Comparison of ENCODE assay signal across 16 cellular contexts in genomic region chr3:56887402-56888025, GRCh38.
DNase-seq lines count a peak whose midpoint lies in the region; ATAC-seq and TF ChIP-seq lines count a peak whose summit lies in the region.
"Had no signal": no experiment of that assay in that cellular context is flagged by ENCODE, and none has a peak within 500 bp of the region (broad histone marks: within the 10 kb centered on the region; RNA-seq: fewer than 3 reads in every experiment).

No MANE protein-coding gene starts in this region.

- peak; percentile 69 for DNase-seq in activated CD4-positive, alpha-beta T cell treated with anti-CD3 and anti-CD28 coated beads, Interleukin-2, amount 10 ng/mL, durations not matched to agents 24 days and 14 days
- no peak for DNase-seq in activated CD4-positive, alpha-beta T cell treated with anti-CD3 and anti-CD28 coated beads, Interleukin-2, amount 50 U/mL, for 4 hours
- DNase-seq in Jurkat, Clone E6-1 (ENCODE audit: low read depth, low spot score): peak; percentile 42
- peak; percentile 71 for DNase-seq in activated effector memory CD4-positive, alpha-beta T cell treated with anti-CD3 and anti-CD28 coated beads, Interleukin-2, amount 50 U/mL, for 16 hours
- DNase-seq in natural killer cell: no peak
- no peak for DNase-seq in COLO668 (lab: John Stamatoyannopoulos, UW; ENCODE audit: unreplicated experiment)
- no peak for DNase-seq in inferior parietal cortex (ENCODE audit: extremely low spot score)
- DNase-seq in DMS153 (lab: John Stamatoyannopoulos, UW): no peak
- DNase-seq: hippocampal formation, MG63, NCI-H2029, NCI-H526 treated with DMSO at 0.1 percent for 48 hours, nephron progenitor cell, stomach had no signal

- TF ChIP-seq CTCF in natural killer cell (IDR thresholded peaks at IDR 0.05): no peak

- no peak overlapping the region for H3K4me3 ChIP-seq in Jurkat, Clone E6-1 (ENCODE audit: low read length)
- H3K4me3 ChIP-seq: coronary artery, MG63, stomach had no signal

- peaks cover 7% of the 10 kb centered on the region for H3K36me3 Mint-ChIP-seq in activated CD4-positive, alpha-beta T cell treated with anti-CD3 and anti-CD28 coated beads, Interleukin-2, amount 10 ng/mL, durations not matched to agents 24 days and 14 days (ENCODE audit: low read depth)
- no peaks in the 10 kb centered on the region for H3K36me3 Mint-ChIP-seq in natural killer cell

- no peaks in the 10 kb centered on the region for H3K27me3 Mint-ChIP-seq in activated CD4-positive, alpha-beta T cell treated with anti-CD3 and anti-CD28 coated beads, Interleukin-2, amount 10 ng/mL, durations not matched to agents 24 days and 14 days
- H3K27me3 Mint-ChIP-seq in natural killer cell (ENCODE audit: low read depth in 2 of 2): no peaks in the 10 kb centered on the region

- ATAC-seq in natural killer cell: peak; percentile 43 to 64 (median 52)
- ATAC-seq: sciatic nerve had no signal

- intact Hi-C loops in activated CD4-positive, alpha-beta T cell treated with anti-CD3 and anti-CD28 coated beads, Interleukin-2, amount 10 ng/mL, durations not matched to agents 24 days and 14 days (cut with micrococcal nuclease): loop anchor here (2.0 kb wide), 2 partner anchors 25 to 29 kb away; no protein-coding TSS in a partner anchor
- intact Hi-C loops in natural killer cell (cut with micrococcal nuclease): no loop called here

- H3K4me3 Mint-ChIP-seq in activated CD4-positive, alpha-beta T cell treated with anti-CD3 and anti-CD28 coated beads, Interleukin-2, amount 10 ng/mL, durations not matched to agents 24 days and 14 days: peak overlapping the region; percentile 55
- peak overlapping the region; percentile 71 for H3K4me3 Mint-ChIP-seq in natural killer cell
- H3K4me3 Mint-ChIP-seq: nephron progenitor cell had no signal

- peaks cover 59% of the 10 kb centered on the region for H3K4me1 Mint-ChIP-seq in activated CD4-positive, alpha-beta T cell treated with anti-CD3 and anti-CD28 coated beads, Interleukin-2, amount 10 ng/mL, durations not matched to agents 24 days and 14 days
- H3K4me1 Mint-ChIP-seq in natural killer cell: peaks cover 42 to 50% of the 10 kb centered on the region in 2 donors

- H3K9me3 Mint-ChIP-seq in activated CD4-positive, alpha-beta T cell treated with anti-CD3 and anti-CD28 coated beads, Interleukin-2, amount 10 ng/mL, durations not matched to agents 24 days and 14 days: peaks cover 5% of the 10 kb centered on the region
- H3K9me3 Mint-ChIP-seq in natural killer cell: no peaks in the 10 kb centered on the region
- H3K9me3 Mint-ChIP-seq: nephron progenitor cell had no signal

- peak overlapping the region; percentile 76 for H3K27ac Mint-ChIP-seq in activated CD4-positive, alpha-beta T cell treated with anti-CD3 and anti-CD28 coated beads, Interleukin-2, amount 10 ng/mL, durations not matched to agents 24 days and 14 days
- peak overlapping the region; percentile 88 to 91 for H3K27ac Mint-ChIP-seq in natural killer cell
- H3K27ac Mint-ChIP-seq: nephron progenitor cell had no signal

Comparison
In these comparisons a context has a peak if more than half of its experiments do, and no peak if none do; other contexts are left out.
1. DNase-seq: peak in activated CD4-positive, alpha-beta T cell treated with anti-CD3 and anti-CD28 coated beads, Interleukin-2, amount 10 ng/mL, durations not matched to agents 24 days and 14 days (single experiment), Jurkat, Clone E6-1 (single experiment) and activated effector memory CD4-positive, alpha-beta T cell treated with anti-CD3 and anti-CD28 coated beads, Interleukin-2, amount 50 U/mL, for 16 hours (single experiment); none in activated CD4-positive, alpha-beta T cell treated with anti-CD3 and anti-CD28 coated beads, Interleukin-2, amount 50 U/mL, for 4 hours (0 of 2), natural killer cell (single experiment), COLO668 (single experiment), inferior parietal cortex (single experiment) and DMS153 (single experiment).